Comparison of ENCODE assay signal across 21 cellular contexts in the genomic region with DNA sequence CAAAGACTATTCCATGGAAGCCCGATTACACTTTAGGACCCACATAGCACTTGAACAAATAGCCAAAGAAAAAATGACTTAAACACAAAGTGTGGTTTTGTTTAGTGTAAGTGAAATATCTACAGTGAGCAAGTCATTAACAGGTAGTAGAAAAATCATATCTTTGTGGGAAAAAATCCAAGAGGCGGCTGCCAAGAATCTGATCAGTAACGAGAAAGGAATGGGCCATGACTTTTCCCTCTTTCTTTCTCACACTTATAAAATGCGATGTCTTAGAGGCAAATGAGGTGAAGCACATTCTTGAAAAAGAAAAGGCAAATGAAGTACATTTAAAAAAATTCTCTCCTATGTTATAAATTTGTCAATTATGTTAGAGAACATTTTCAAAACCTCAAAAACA. TPM values are rescaled to one million over a fixed set of nuclear protein-coding genes. Genes with fewer than 3 reads are reported as not detected.
DNase-seq lines count a peak whose midpoint lies in the region; ATAC-seq, FAIRE-seq and TF ChIP-seq lines count a peak whose summit lies in the region.
"Had no signal": no experiment of that assay in that cellular context is flagged by ENCODE, and none has a peak within 500 bp of the region (broad histone marks: within the 10 kb centered on the region; RNA-seq: fewer than 3 reads in every experiment).

No MANE protein-coding gene starts in this region.

- H3K27ac ChIP-seq in PC-3 (ENCODE audit: low read length), result peak overlapping the region; percentile 31; the same call in 1 of the 2 replicates
- peak overlapping the region in 1 of 4 donors; percentile 19 for H3K27ac ChIP-seq in pancreas
- H3K27ac ChIP-seq: C4-2B, prostate gland had no signal

- H3K4me1 ChIP-seq in PC-3 (ENCODE audit: insufficient read depth, low read length) (peaks cover 29% of the 10 kb centered on the region), pancreas (no peaks in the 10 kb centered on the region)
- H3K4me1 ChIP-seq: prostate gland had no signal

- intact Hi-C loops in PC-3 (cut with micrococcal nuclease) (no loop called here), pancreas (cut with DNase I) (no loop called here)

- no peaks in the 10 kb centered on the region for H3K36me3 Mint-ChIP-seq in activated CD4-positive, alpha-beta memory T cell treated with anti-CD3 and anti-CD28 coated beads, Interleukin-2, amount 10 ng/mL, durations not matched to agents 7 days and 5 days (ENCODE audit: low read depth)
- H3K36me3 Mint-ChIP-seq: activated CD8-positive, alpha-beta memory T cell treated with anti-CD3 and anti-CD28 coated beads, Interleukin-2, amount 10 ng/mL, durations not matched to agents 7 days and 5 days had no signal

- peak; percentile 55 for ATAC-seq in PC-3
- ATAC-seq in pancreas, result peak in 3 of 4 donors; percentile 44 to 83 (median 74)
- no peak for ATAC-seq in GM19023 (IDR thresholded peaks at IDR 0.05; ENCODE audit: unreplicated experiment)
- ATAC-seq: activated CD4-positive, CD25-positive, alpha-beta regulatory T cell treated with anti-CD3 and anti-CD28 coated beads, Interleukin-2, amount 50 U/mL, for 24 hours; activated CD8-positive, alpha-beta memory T cell treated with anti-CD3 and anti-CD28 coated beads, Interleukin-2, amount 10 ng/mL, durations not matched to agents 7 days and 5 days; activated naive CD8-positive, alpha-beta T cell treated with anti-CD3 and anti-CD28 coated beads, Interleukin-2, amount 50 U/mL, for 24 hours had no signal

- no peak overlapping the region for H3K27ac Mint-ChIP-seq in activated CD4-positive, alpha-beta memory T cell treated with anti-CD3 and anti-CD28 coated beads, Interleukin-2, amount 10 ng/mL, durations not matched to agents 7 days and 5 days
- H3K27ac Mint-ChIP-seq: activated CD8-positive, alpha-beta memory T cell treated with anti-CD3 and anti-CD28 coated beads, Interleukin-2, amount 10 ng/mL, durations not matched to agents 7 days and 5 days; activated naive CD8-positive, alpha-beta T cell treated with anti-CD3 and anti-CD28 coated beads, Interleukin-2, amount 50 U/mL, for 24 hours; nephron progenitor cell had no signal

- H3K9me3 Mint-ChIP-seq in activated CD4-positive, alpha-beta memory T cell treated with anti-CD3 and anti-CD28 coated beads, Interleukin-2, amount 10 ng/mL, durations not matched to agents 7 days and 5 days, result no peaks in the 10 kb centered on the region
- H3K9me3 Mint-ChIP-seq: activated naive CD8-positive, alpha-beta T cell treated with anti-CD3 and anti-CD28 coated beads, Interleukin-2, amount 50 U/mL, for 24 hours; nephron progenitor cell had no signal

- no peak overlapping the region for H3K4me3 Mint-ChIP-seq in activated CD4-positive, alpha-beta memory T cell treated with anti-CD3 and anti-CD28 coated beads, Interleukin-2, amount 10 ng/mL, durations not matched to agents 7 days and 5 days
- H3K4me3 Mint-ChIP-seq: activated CD8-positive, alpha-beta memory T cell treated with anti-CD3 and anti-CD28 coated beads, Interleukin-2, amount 10 ng/mL, durations not matched to agents 7 days and 5 days; activated naive CD8-positive, alpha-beta T cell treated with anti-CD3 and anti-CD28 coated beads, Interleukin-2, amount 50 U/mL, for 24 hours; nephron progenitor cell had no signal

- H3K27me3 ChIP-seq in PC-3 (ENCODE audit: low read length) (no peaks in the 10 kb centered on the region), pancreas (no peaks in the 10 kb centered on the region)

- no peaks in the 10 kb centered on the region for H3K27me3 Mint-ChIP-seq in activated CD4-positive, alpha-beta memory T cell treated with anti-CD3 and anti-CD28 coated beads, Interleukin-2, amount 10 ng/mL, durations not matched to agents 7 days and 5 days
- H3K27me3 Mint-ChIP-seq: activated CD8-positive, alpha-beta memory T cell treated with anti-CD3 and anti-CD28 coated beads, Interleukin-2, amount 10 ng/mL, durations not matched to agents 7 days and 5 days; activated naive CD8-positive, alpha-beta T cell treated with anti-CD3 and anti-CD28 coated beads, Interleukin-2, amount 50 U/mL, for 24 hours had no signal

- no peaks in the 10 kb centered on the region for H3K36me3 ChIP-seq in PC-3 (ENCODE audit: low read depth, low read length)
- H3K36me3 ChIP-seq in pancreas, result no peaks in the 10 kb centered on the region
- H3K36me3 ChIP-seq: prostate gland had no signal

- no peaks in the 10 kb centered on the region for H3K79me2 ChIP-seq in PC-3 (ENCODE audit: low read length)

- POLR2A ChIA-PET in PC-3 (lab: Charles Lee; ENCODE audit: unreplicated experiment), result no interaction called here
- POLR2A ChIA-PET in activated CD4-positive, alpha-beta memory T cell treated with anti-CD3 and anti-CD28 coated beads, Interleukin-2, amount 10 ng/mL, durations not matched to agents 7 days and 5 days (lab: Charles Lee), result interaction anchor here (1.1 kb wide), 1 partner anchor 15 kb away, joined by 5 read pairs; no protein-coding TSS in a partner anchor

- WGBS in pancreas, 2 donors, result 12 to 18% methylated on average over 4 of the region's 4 CpGs

- H3K4me3 ChIP-seq in PC-3 (ENCODE audit: low read length), result 0 out of 2 replicates have a peak overlapping the region, but pooled peaks have one; percentile 5
- no peak overlapping the region for H3K4me3 ChIP-seq in choroid plexus epithelial cell (ENCODE audit: low read depth, low read length)
- H3K4me3 ChIP-seq in pancreas, result no peak overlapping the region
- H3K4me3 ChIP-seq: prostate gland had no signal

- no peaks in the 10 kb centered on the region for H3K9me2 ChIP-seq in PC-3 (replicated peaks; ENCODE audit: low read length)

- FAIRE-seq in pancreas (lab: Jason Lieb, UNC), result no peak
- FAIRE-seq: GM18507, small intestine had no signal

- no peak for TF ChIP-seq CTCF in PC-3 (conservative IDR thresholded peaks at IDR 0.05; ENCODE audit: low read depth, low read length)
- no peak for TF ChIP-seq CTCF in choroid plexus epithelial cell (conservative IDR thresholded peaks at IDR 0.05; ENCODE audit: low read depth, low read length)
- TF ChIP-seq CTCF in pancreas (IDR thresholded peaks at IDR 0.05), result no peak

- peaks cover 10% of the 10 kb centered on the region for H3K4me1 Mint-ChIP-seq in activated CD4-positive, alpha-beta memory T cell treated with anti-CD3 and anti-CD28 coated beads, Interleukin-2, amount 10 ng/mL, durations not matched to agents 7 days and 5 days
- H3K4me1 Mint-ChIP-seq: activated naive CD8-positive, alpha-beta T cell treated with anti-CD3 and anti-CD28 coated beads, Interleukin-2, amount 50 U/mL, for 24 hours had no signal

- H3K9ac ChIP-seq in PC-3 (ENCODE audit: low read length), result no peak overlapping the region

- no peaks in the 10 kb centered on the region for H3F3A ChIP-seq in PC-3 (ENCODE audit: low read length, unreplicated experiment)

- DNase-seq in EL (peak; percentile 85), PC-3 (peak; percentile 77), choroid plexus epithelial cell (ENCODE audit: low read depth) (peak; percentile 63), pancreas (no peak), RPMI8226 (no peak), cerebellum (ENCODE audit: low spot score) (no peak)
- DNase-seq in activated CD4-positive, alpha-beta memory T cell treated with anti-CD3 and anti-CD28 coated beads, Interleukin-2, amount 10 ng/mL, durations not matched to agents 7 days and 5 days, result no peak
- DNase-seq: activated CD8-positive, alpha-beta memory T cell treated with anti-CD3 and anti-CD28 coated beads, Interleukin-2, amount 10 ng/mL, durations not matched to agents 7 days and 5 days; activated naive CD8-positive, alpha-beta T cell treated with anti-CD3 and anti-CD28 coated beads, Interleukin-2, amount 50 U/mL, for 24 hours; foreskin melanocyte; Kasumi-1; left cardiac atrium; NCI-H526 treated with DMSO at 0.1 percent for 48 hours; nephron progenitor cell; small intestine; stimulated activated CD4-positive, alpha-beta T cell treated with anti-CD3 and anti-CD28 coated beads, Interleukin-4, amount 100 ng/mL, for 24 hours had no signal

- peak overlapping the region; percentile 56 for H2AFZ ChIP-seq in PC-3 (ENCODE audit: low read length)

- BruUV-seq in PC-3 (replicated peaks; lab: Mats Ljungman, UMichigan), result no TSS peak

- no peaks in the 10 kb centered on the region for H4K20me1 ChIP-seq in PC-3 (ENCODE audit: low read length)

- H3K9me3 ChIP-seq in PC-3 (ENCODE audit: low read length), result no peaks in the 10 kb centered on the region
- no peaks in the 10 kb centered on the region for H3K9me3 ChIP-seq in pancreas
- H3K9me3 ChIP-seq: prostate gland had no signal

- peak overlapping the region; percentile 14 for H3K4me2 ChIP-seq in PC-3 (ENCODE audit: low read length)

- CTCF ChIA-PET in PC-3 (lab: Charles Lee), result no interaction called here
- CTCF ChIA-PET in activated CD4-positive, alpha-beta memory T cell treated with anti-CD3 and anti-CD28 coated beads, Interleukin-2, amount 10 ng/mL, durations not matched to agents 7 days and 5 days (lab: Charles Lee), result no interaction called here

RNA-seq across cellular contexts. Expression of gene GEMIN6, which starts 12.9 kb away (rescaled TPM):
- total RNA-seq in PC-3 (2014; rRNA removed) (13.7 and 23.8 TPM in 2 replicates), pancreas (1 to 10 TPM; 2.8 to 7.2 (median 5.3) TPM), cerebellum (10.3 TPM)
- polyA plus RNA-seq in pancreas, result 1 to 10 TPM; 3.7 to 6.0 TPM
- 10 to 100 TPM; 12.0 to 15.3 TPM for total RNA-seq in activated CD4-positive, alpha-beta memory T cell treated with anti-CD3 and anti-CD28 coated beads, Interleukin-2, amount 10 ng/mL, durations not matched to agents 7 days and 5 days

RNA-seq across cellular contexts. Expression of gene SRSF7, which starts 14.0 kb away (rescaled TPM):
- total RNA-seq in PC-3 (2014; rRNA removed) (148 and 160 TPM in 2 replicates), pancreas (10 to 100 TPM; 27.4 to 60.8 (median 39.9) TPM), cerebellum (109 TPM)
- 100 to 1,000 TPM in 1 of 2 donors, 10 to 100 TPM in 1; 75.4 to 119 TPM for polyA plus RNA-seq in pancreas
- total RNA-seq in activated CD4-positive, alpha-beta memory T cell treated with anti-CD3 and anti-CD28 coated beads, Interleukin-2, amount 10 ng/mL, durations not matched to agents 7 days and 5 days, result 100 to 1,000 TPM; 243 to 249 TPM

Comparison
In these comparisons a context has a peak if more than half of its experiments do, and no peak if none do; other contexts are left out.
1. DNase-seq: peak in EL (single experiment), PC-3 (single experiment) and choroid plexus epithelial cell (single experiment); none in pancreas (0 of 6), RPMI8226 (single experiment), activated CD4-positive, alpha-beta memory T cell treated with anti-CD3 and anti-CD28 coated beads, Interleukin-2, amount 10 ng/mL, durations not matched to agents 7 days and 5 days (single experiment) and cerebellum (single experiment).